In the genomic region with DNA sequence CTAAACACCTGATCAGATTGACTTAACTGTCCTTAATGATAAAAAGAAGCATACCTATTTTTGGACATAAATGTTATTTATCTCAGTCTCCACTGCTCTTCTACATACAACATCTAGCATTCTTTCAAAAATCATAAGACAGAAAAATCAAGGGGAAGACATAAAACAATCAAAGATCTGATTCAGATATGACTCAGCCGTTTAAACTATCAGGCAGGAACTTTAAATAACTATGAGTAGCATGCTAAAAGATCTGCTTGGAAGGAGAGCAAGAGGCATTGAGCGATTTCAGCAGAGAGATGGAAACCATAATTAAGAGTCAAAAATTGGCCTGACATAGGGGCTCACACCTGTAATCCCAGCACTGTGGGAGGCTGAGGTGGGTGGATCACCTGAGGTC, we compare ENCODE assay signal across 1 cellular context.
TF ChIP-seq lines count a peak whose summit lies in the region.

No MANE protein-coding gene starts in this region.

TF ChIP-seq in HCT116, 20 proteins besides CTCF, POLR2A, EP300 and RAD21 (continued from another document):
- TF ChIP-seq, protein P1, sequence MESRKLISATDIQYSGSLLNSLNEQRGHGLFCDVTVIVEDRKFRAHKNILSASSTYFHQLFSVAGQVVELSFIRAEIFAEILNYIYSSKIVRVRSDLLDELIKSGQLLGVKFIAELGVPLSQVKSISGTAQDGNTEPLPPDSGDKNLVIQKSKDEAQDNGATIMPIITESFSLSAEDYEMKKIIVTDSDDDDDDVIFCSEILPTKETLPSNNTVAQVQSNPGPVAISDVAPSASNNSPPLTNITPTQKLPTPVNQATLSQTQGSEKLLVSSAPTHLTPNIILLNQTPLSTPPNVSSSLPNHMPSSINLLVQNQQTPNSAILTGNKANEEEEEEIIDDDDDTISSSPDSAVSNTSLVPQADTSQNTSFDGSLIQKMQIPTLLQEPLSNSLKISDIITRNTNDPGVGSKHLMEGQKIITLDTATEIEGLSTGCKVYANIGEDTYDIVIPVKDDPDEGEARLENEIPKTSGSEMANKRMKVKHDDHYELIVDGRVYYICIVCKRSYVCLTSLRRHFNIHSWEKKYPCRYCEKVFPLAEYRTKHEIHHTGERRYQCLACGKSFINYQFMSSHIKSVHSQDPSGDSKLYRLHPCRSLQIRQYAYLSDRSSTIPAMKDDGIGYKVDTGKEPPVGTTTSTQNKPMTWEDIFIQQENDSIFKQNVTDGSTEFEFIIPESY (IDR thresholded peaks at IDR 0.05; ENCODE audit: extremely low read depth, insufficient replicate concordance, low read length), result no peak
- TF ChIP-seq YY1 (IDR thresholded peaks at IDR 0.05; ENCODE audit: extremely low read depth, insufficient replicate concordance, low read depth, low read length) (no peak), SIN3A (IDR thresholded peaks at IDR 0.05; ENCODE audit: low read depth) (no peak), TCF7L2 (IDR thresholded peaks at IDR 0.05; ENCODE audit: borderline replicate concordance, extremely low read depth, insufficient read depth, insufficient read length) (no peak)
